Comparison of ENCODE assay signal across 7 cellular contexts in the genomic region with DNA sequence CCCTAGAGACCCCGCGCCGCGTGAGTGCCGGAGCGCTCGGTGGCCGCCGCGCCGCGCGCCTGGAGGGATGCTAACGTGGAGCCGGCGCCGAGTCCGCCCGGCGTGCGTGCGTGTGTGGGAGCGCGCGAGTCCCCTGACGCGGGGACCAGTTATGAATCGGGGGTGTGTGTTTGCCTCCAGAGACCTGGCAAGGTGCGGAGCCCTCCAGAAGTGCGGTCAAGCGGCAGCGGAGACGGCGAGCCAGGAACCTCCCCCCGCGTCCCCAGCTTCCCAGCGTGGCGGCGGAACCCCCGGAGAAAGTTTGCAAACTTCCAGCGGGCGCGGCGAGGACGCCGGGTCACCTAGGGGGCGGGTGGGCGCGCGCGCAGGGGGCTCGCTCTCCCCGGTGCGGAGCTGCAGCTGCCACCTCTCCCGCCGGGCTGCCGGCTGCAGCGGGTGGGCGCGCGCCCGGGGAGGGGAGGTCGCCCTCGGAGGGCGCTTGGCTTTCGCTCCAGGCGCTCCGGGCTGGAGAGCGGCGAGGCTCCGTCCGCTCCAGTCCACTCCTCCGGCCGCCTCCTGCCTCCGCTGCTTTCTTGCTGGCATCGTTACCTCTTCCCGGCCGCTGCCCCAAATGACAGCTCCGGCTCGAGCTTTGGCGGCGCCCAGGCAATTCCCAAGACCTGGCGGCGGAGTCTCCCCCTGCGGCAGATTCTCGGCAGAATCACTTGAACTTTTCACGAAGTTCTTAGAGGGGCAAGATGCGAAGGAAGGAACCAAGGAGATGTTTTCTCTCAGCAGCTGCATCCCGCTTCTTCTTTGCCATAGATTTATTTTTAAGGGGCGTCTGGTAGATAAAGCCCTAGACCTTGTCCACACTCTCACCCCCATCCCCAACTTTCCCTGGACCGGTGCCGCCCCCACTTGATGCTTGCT. TPM values are rescaled to one million over a fixed set of nuclear protein-coding genes. Genes with fewer than 3 reads are reported as not detected.
A peak's percentile ranks its signal among the peaks of the same experiment; 100 is the strongest.
DNase-seq lines count a peak whose midpoint lies in the region; ATAC-seq and TF ChIP-seq lines count a peak whose summit lies in the region.

No MANE protein-coding gene starts in this region.

- no peaks in the 10 kb centered on the region for H3K9me3 ChIP-seq in body of pancreas

- H3K27me3 ChIP-seq in KMS-11 (ENCODE audit: insufficient read depth, low read depth), result no peaks in the 10 kb centered on the region; the same call in 1 of the 2 replicates
- peaks cover 0 to 18% of the 10 kb centered on the region in 2 donors for H3K27me3 ChIP-seq in body of pancreas

- H3K4me3 ChIP-seq in GM12875 (ENCODE audit: low read depth, low read length), result peak overlapping the region; percentile 75
- H3K4me3 ChIP-seq in KMS-11 (IDR thresholded peaks at IDR 0.05; ENCODE audit: insufficient read depth, low read depth, low read length), result no peak overlapping the region
- peak overlapping the region in 1 of 2 donors; percentile 11 for H3K4me3 ChIP-seq in body of pancreas
- H3K4me3 ChIP-seq in skin epidermis, result peak overlapping the region; percentile 35 to 63 (median 47)

- intact Hi-C loops in body of pancreas (cut with DNase I), result no loop called here

- H3K4me1 ChIP-seq in KMS-11 (ENCODE audit: low read depth, poor library complexity, severe bottlenecking) (peaks cover 5% of the 10 kb centered on the region), body of pancreas (peaks cover 26% of the 10 kb centered on the region)

- ATAC-seq in body of pancreas (peak; percentile 31), GM19455 (IDR thresholded peaks at IDR 0.05; ENCODE audit: unreplicated experiment) (no peak)

- peak overlapping the region; percentile 89 for H3K4me2 ChIP-seq in KMS-11

- H2AFZ ChIP-seq in KMS-11 (ENCODE audit: low read depth), result peak overlapping the region; percentile 99

- H3K27ac ChIP-seq in KMS-11, result peak overlapping the region; percentile 33
- H3K27ac ChIP-seq in body of pancreas, result peak overlapping the region in 3 of 4 donors; percentile 28 to 70 (median 65)
- H3K27ac ChIP-seq in skin epidermis, result peak overlapping the region in 13 of 21 experiments; percentile 4 to 83 (median 68)

- peak; percentile 33 to 45 (median 38) for DNase-seq in body of pancreas
- DNase-seq in iPS-NIHi11 (ENCODE audit: low spot score), result peak; percentile 60
- DNase-seq in GM19238 (ENCODE audit: insufficient read length, low spot score), result no peak

- no peaks in the 10 kb centered on the region for H4K20me1 ChIP-seq in KMS-11 (ENCODE audit: insufficient read depth)

- peak overlapping the region; percentile 95 for H3K9ac ChIP-seq in KMS-11

- TF ChIP-seq CTCF in GM12875 (IDR thresholded peaks at IDR 0.05; ENCODE audit: borderline replicate concordance, insufficient read depth, low read depth, low read length) (no peak), KMS-11 (conservative IDR thresholded peaks at IDR 0.05; ENCODE audit: low read depth, low read length) (no peak), body of pancreas (IDR thresholded peaks at IDR 0.05) (no peak)

- H3K36me3 ChIP-seq in KMS-11 (ENCODE audit: insufficient read depth) (no peaks in the 10 kb centered on the region), body of pancreas (replicated peaks in 1 of 2; ENCODE audit: insufficient read depth in 1 of 2, low read depth in 2 of 2) (no peaks in the 10 kb centered on the region)

- no peaks in the 10 kb centered on the region for H3K79me2 ChIP-seq in KMS-11 (ENCODE audit: insufficient read depth, low read depth)

- TF ChIP-seq POLR2A in body of pancreas (IDR thresholded peaks at IDR 0.05), result no peak

- 1 to 2% methylated on average over 16 to 65 of the region's 92 CpGs for WGBS in body of pancreas, 2 donors

RNA-seq across cellular contexts. Expression of a gene that starts 2.3 kb away (rescaled TPM):
- 10 to 100 TPM; 10.4 to 25.7 TPM for total RNA-seq in body of pancreas
